9 cellular contexts compared by ENCODE assay signal in genomic region chr7:6576024-6576866, GRCh38. TPM values are rescaled to one million over a fixed set of nuclear protein-coding genes. Genes with fewer than 3 reads are reported as not detected.
A peak's percentile ranks its signal among the peaks of the same experiment; 100 is the strongest.
DNase-seq lines count a peak whose midpoint lies in the region; ATAC-seq and TF ChIP-seq lines count a peak whose summit lies in the region.
"Had no signal": no experiment of that assay in that cellular context is flagged by ENCODE, and none has a peak within 500 bp of the region (broad histone marks: within the 10 kb centered on the region; RNA-seq: fewer than 3 reads in every experiment).

No MANE protein-coding gene starts in this region.

- no peaks in the 10 kb centered on the region for H3K9me3 ChIP-seq in naive thymus-derived CD4-positive, alpha-beta T cell (ENCODE audit: control insufficient read depth in 2 of 3, low read length in 3 of 3)

- in situ Hi-C loops in astrocyte of the spinal cord (cut with HindIII; ENCODE audit: low sequenced_read_pairs): no loop called here

- peaks cover 8% of the 10 kb centered on the region; the same call in 1 of the 2 replicates for H3K27me3 Mint-ChIP-seq in HFFc6 (ENCODE audit: insufficient read depth)
- H3K27me3 Mint-ChIP-seq in naive thymus-derived CD4-positive, alpha-beta T cell: peaks cover 0 to 4% (median 0%) of the 10 kb centered on the region in 5 donors

- intact Hi-C loops in naive thymus-derived CD4-positive, alpha-beta T cell (cut with micrococcal nuclease): loop anchor here in 1 of 2 donors (5.0 kb wide), 2 partner anchors 129 to 991 kb away; partner anchors contain the start of genes DAGLB and MIOS

- H3K27me3 ChIP-seq in naive thymus-derived CD4-positive, alpha-beta T cell (ENCODE audit: control insufficient read depth in 2 of 2, insufficient read depth in 2 of 2, low read length in 2 of 2): no peaks in the 10 kb centered on the region

- peak overlapping the region; percentile 64 for H3K4me3 ChIP-seq in AG10803 (ENCODE audit: low read length)
- H3K4me3 ChIP-seq in astrocyte of the spinal cord (ENCODE audit: low read depth, low read length): peak overlapping the region; percentile 78
- no peak overlapping the region for H3K4me3 ChIP-seq in naive thymus-derived CD4-positive, alpha-beta T cell (ENCODE audit: low read length)

- peaks cover 0 to 11% (median 0%) of the 10 kb centered on the region in 3 experiments for H3K36me3 ChIP-seq in naive thymus-derived CD4-positive, alpha-beta T cell (ENCODE audit: control insufficient read depth in 2 of 3, insufficient read depth in 3 of 3, low read length in 3 of 3)

- peak overlapping the region; percentile 49 for H3K4me3 Mint-ChIP-seq in HFFc6
- H3K4me3 Mint-ChIP-seq in naive thymus-derived CD4-positive, alpha-beta T cell: peak overlapping the region; percentile 36 to 90 (median 64)

- POLR2A ChIA-PET in naive thymus-derived CD4-positive, alpha-beta T cell (lab: Charles Lee): interaction anchor here (0.7 to 1.8 kb wide), 7 partner anchors 12 to 129 kb away, joined by 3 to 10 read pairs (median 4); partner anchors contain the start of gene INTS15

- no peaks in the 10 kb centered on the region for H3K9me3 Mint-ChIP-seq in HFFc6
- no peaks in the 10 kb centered on the region for H3K9me3 Mint-ChIP-seq in naive thymus-derived CD4-positive, alpha-beta T cell

- no peak for ATAC-seq in naive thymus-derived CD4-positive, alpha-beta T cell
- no peak for ATAC-seq in HG03097 (IDR thresholded peaks at IDR 0.05; ENCODE audit: low FRiP score, unreplicated experiment)

- CTCF ChIA-PET in naive thymus-derived CD4-positive, alpha-beta T cell (lab: Charles Lee): interaction anchor here (0.9 to 1.4 kb wide), 4 partner anchors 14 to 60 kb away, joined by 3 to 4 read pairs (median 3); partner anchors contain the start of gene INTS15

- no peak overlapping the region for H3K27ac Mint-ChIP-seq in HFFc6
- peak overlapping the region in 8 of 9 donors; percentile 49 to 86 (median 74) for H3K27ac Mint-ChIP-seq in naive thymus-derived CD4-positive, alpha-beta T cell

- H3K4me1 Mint-ChIP-seq in HFFc6 (ENCODE audit: low read depth): peaks cover 14% of the 10 kb centered on the region
- peaks cover 0 to 20% (median 12%) of the 10 kb centered on the region in 7 donors for H3K4me1 Mint-ChIP-seq in naive thymus-derived CD4-positive, alpha-beta T cell

- H3K36me3 Mint-ChIP-seq in HFFc6 (ENCODE audit: low read depth): no peaks in the 10 kb centered on the region
- peaks cover 0 to 12% (median 4%) of the 10 kb centered on the region in 5 donors for H3K36me3 Mint-ChIP-seq in naive thymus-derived CD4-positive, alpha-beta T cell

- peak overlapping the region; percentile 55 for H3K27ac ChIP-seq in naive thymus-derived CD4-positive, alpha-beta T cell (ENCODE audit: low read depth, low read length)
- H3K27ac ChIP-seq: SK-N-MC had no signal

- no peak for TF ChIP-seq CTCF in AG10803 (conservative IDR thresholded peaks at IDR 0.05; ENCODE audit: low read length)
- TF ChIP-seq CTCF in HFFc6 (IDR thresholded peaks at IDR 0.05): 0 out of 2 replicates have a peak, but pooled peaks have one; percentile 9
- no peak for TF ChIP-seq CTCF in astrocyte of the spinal cord (IDR thresholded peaks at IDR 0.05; ENCODE audit: low read depth, low read length)

- no peaks in the 10 kb centered on the region for H3K4me1 ChIP-seq in naive thymus-derived CD4-positive, alpha-beta T cell (ENCODE audit: control insufficient read depth in 2 of 2, insufficient read depth in 2 of 2, low read length in 2 of 2)

- DNase-seq in AG10803 (ENCODE audit: low read depth) (no peak), HFFc6 (no peak), astrocyte of the spinal cord (ENCODE audit: low read depth, low spot score) (no peak), glomerular visceral epithelial cell (ENCODE audit: extremely low spot score) (no peak), NCI-H446 treated with DMSO at 0.1 percent for 48 hours (lab: John Stamatoyannopoulos, UW) (no peak), COLO829 (ENCODE audit: low spot score) (no peak)
- DNase-seq in naive thymus-derived CD4-positive, alpha-beta T cell: no peak

RNA-seq across cellular contexts. Expression of gene ZDHHC4, which starts 1.0 kb away (rescaled TPM):
- total RNA-seq in HFFc6 (2021; fragmentation: NEBNext Ultra II Directional; extraction: Animal tissue kit (Norgen Biotek cat#: 25700)): 10 to 100 TPM; 18.4 to 27.7 (median 25.2) TPM
- 10 to 100 TPM; 25.2 to 42.2 (median 31.8) TPM for total RNA-seq in naive thymus-derived CD4-positive, alpha-beta T cell
- polyA plus RNA-seq in naive thymus-derived CD4-positive, alpha-beta T cell: 10 to 100 TPM; 65.9 to 82.1 TPM

RNA-seq across cellular contexts. Expression of gene INTS15, which starts 13.6 kb away (rescaled TPM):
- 10 to 100 TPM; 14.9 to 17.9 (median 17.4) TPM for total RNA-seq in HFFc6 (2021; fragmentation: NEBNext Ultra II Directional; extraction: Animal tissue kit (Norgen Biotek cat#: 25700))
- 10 to 100 TPM; 39.9 to 69.1 (median 56.5) TPM for total RNA-seq in naive thymus-derived CD4-positive, alpha-beta T cell
- 10 to 100 TPM; 29.7 to 51.8 TPM for polyA plus RNA-seq in naive thymus-derived CD4-positive, alpha-beta T cell

RNA-seq across cellular contexts. Expression of gene GRID2IP, which starts 25.0 kb away (rescaled TPM):
- not detected for total RNA-seq in HFFc6 (2021; fragmentation: NEBNext Ultra II Directional; extraction: Animal tissue kit (Norgen Biotek cat#: 25700))
- 1 to 10 TPM in 2 of 5 experiments, under 1 TPM in 2, not detected in 1; 0.24 to 1.5 (median 1.1) TPM for total RNA-seq in naive thymus-derived CD4-positive, alpha-beta T cell
- polyA plus RNA-seq in naive thymus-derived CD4-positive, alpha-beta T cell: not detected

RNA-seq across cellular contexts. Expression of gene ZNF853, which starts 39.2 kb away (rescaled TPM):
- total RNA-seq in HFFc6 (2021; fragmentation: NEBNext Ultra II Directional; extraction: Animal tissue kit (Norgen Biotek cat#: 25700)): under 1 TPM in 3 of 6 experiments, not detected in 3; 0.05 to 0.07 (median 0.06) TPM
- 1 to 10 TPM in 4 of 5 experiments, under 1 TPM in 1; 0.15 to 5.3 (median 3.8) TPM for total RNA-seq in naive thymus-derived CD4-positive, alpha-beta T cell
- polyA plus RNA-seq in naive thymus-derived CD4-positive, alpha-beta T cell: 1 to 10 TPM in 1 of 2 donors, under 1 TPM in 1; 0.50 to 2.9 TPM
